Comparison of ENCODE assay signal across 13 cellular contexts in the genomic region with DNA sequence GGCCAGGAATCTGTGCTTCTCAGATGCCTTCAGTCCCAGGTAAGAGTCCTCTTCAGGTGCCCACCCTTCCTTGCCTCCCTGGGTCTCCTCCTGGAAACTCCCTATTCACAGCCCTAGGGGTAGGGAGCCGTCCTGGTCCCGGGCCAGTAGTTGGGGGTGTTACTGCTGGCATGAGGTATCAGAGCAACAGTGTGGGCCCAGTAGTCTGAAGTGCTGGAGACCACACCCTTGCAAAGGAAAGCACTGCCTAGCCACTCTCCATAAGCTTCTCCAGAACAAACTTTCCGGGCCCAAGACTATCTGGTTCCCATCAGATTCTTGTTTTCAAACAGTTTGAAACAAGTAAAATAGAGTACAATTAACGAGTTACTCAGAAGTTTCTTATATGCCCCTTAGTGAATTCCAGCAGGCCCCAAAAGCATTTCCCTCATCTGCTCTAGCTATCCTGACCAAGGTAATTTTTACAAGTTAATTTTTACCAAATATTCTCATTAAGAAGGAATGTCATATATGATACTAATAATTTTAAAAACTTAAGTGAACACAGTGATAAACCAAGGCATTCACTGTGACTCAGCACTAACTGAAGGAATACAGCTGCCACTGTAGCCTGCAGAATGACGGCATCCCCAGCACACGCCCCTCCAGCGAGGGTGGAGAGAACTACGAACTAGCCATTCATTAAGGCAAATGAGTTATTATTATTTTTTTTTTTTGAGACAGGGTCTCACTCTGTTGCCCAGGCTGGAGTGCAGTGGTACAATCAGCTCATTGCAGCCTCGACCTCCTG. TPM values are rescaled to one million over a fixed set of nuclear protein-coding genes. Genes with fewer than 3 reads are reported as not detected.
A peak's percentile ranks its signal among the peaks of the same experiment; 100 is the strongest.
DNase-seq lines count a peak whose midpoint lies in the region; ATAC-seq, FAIRE-seq and TF ChIP-seq lines count a peak whose summit lies in the region.
"Had no signal": no experiment of that assay in that cellular context is flagged by ENCODE, and none has a peak within 500 bp of the region (broad histone marks: within the 10 kb centered on the region; RNA-seq: fewer than 3 reads in every experiment).

No MANE protein-coding gene starts in this region.

- H3K27me3 ChIP-seq in PC-3 (ENCODE audit: low read length) (no peaks in the 10 kb centered on the region), esophagus muscularis mucosa (no peaks in the 10 kb centered on the region), lower lobe of right lung (ENCODE audit: low read depth) (no peaks in the 10 kb centered on the region)

- DNase-seq in A549 (ENCODE audit: low read depth in 1 of 2, low spot score in 1 of 2) (peak; percentile 37 to 58), PC-3 (no peak), esophagus muscularis mucosa (ENCODE audit: extremely low spot score) (no peak), lower lobe of right lung (no peak), DMS79 (lab: John Stamatoyannopoulos, UW) (no peak), occipital lobe (lab: John Stamatoyannopoulos, UW) (no peak), cerebellar cortex (ENCODE audit: low spot score) (no peak)
- DNase-seq: activated CD8-positive, alpha-beta memory T cell treated with anti-CD3 and anti-CD28 coated beads, Interleukin-2, amount 10 ng/mL, durations not matched to agents 7 days and 5 days; activated naive CD8-positive, alpha-beta T cell treated with anti-CD3 and anti-CD28 coated beads, Interleukin-2, amount 50 U/mL, for 24 hours; NCI-H2227 treated with DMSO at 0.1 percent for 48 hours had no signal

- POLR2A ChIA-PET in A549 (lab: Yijun Ruan, JAX): no interaction called here
- POLR2A ChIA-PET in PC-3 (lab: Charles Lee; ENCODE audit: unreplicated experiment): no interaction called here

- H3F3A ChIP-seq in PC-3 (ENCODE audit: low read length, unreplicated experiment): no peaks in the 10 kb centered on the region

- intact Hi-C loops in PC-3 (cut with micrococcal nuclease): no loop called here
- intact Hi-C loops in esophagus muscularis mucosa (cut with DNase I): no loop called here
- intact Hi-C loops in lower lobe of right lung (cut with DNase I): no loop called here

- H3K4me2 ChIP-seq in A549 (peak overlapping the region; percentile 52), PC-3 (ENCODE audit: low read length) (no peak overlapping the region)

- H3K9me3 ChIP-seq in A549 (no peaks in the 10 kb centered on the region), PC-3 (ENCODE audit: low read length) (no peaks in the 10 kb centered on the region), esophagus muscularis mucosa (no peaks in the 10 kb centered on the region), lower lobe of right lung (no peaks in the 10 kb centered on the region)

- H3K36me3 ChIP-seq in PC-3 (ENCODE audit: low read depth, low read length) (peaks cover 25% of the 10 kb centered on the region), esophagus muscularis mucosa (peaks cover 0 to 10% (median 3%) of the 10 kb centered on the region in 4 donors), lower lobe of right lung (peaks cover 8% of the 10 kb centered on the region)

- no peak for TF ChIP-seq EP300 in A549 (IDR thresholded peaks at IDR 0.05)
- TF ChIP-seq EP300 in esophagus muscularis mucosa (IDR thresholded peaks at IDR 0.05): no peak

- no peak for FAIRE-seq in A549 (lab: Jason Lieb, UNC)
- FAIRE-seq: G401.6 had no signal

- ATAC-seq in A549: peak; percentile 84; a peak in 5 of 6 replicates
- ATAC-seq in PC-3: no peak; the same call in 1 of the 2 replicates
- ATAC-seq in lower lobe of right lung: peak in 1 of 2 donors; percentile 55
- no peak for ATAC-seq in esophagus mucosa
- ATAC-seq: activated CD8-positive, alpha-beta memory T cell treated with anti-CD3 and anti-CD28 coated beads, Interleukin-2, amount 10 ng/mL, durations not matched to agents 7 days and 5 days; activated naive CD8-positive, alpha-beta T cell treated with anti-CD3 and anti-CD28 coated beads, Interleukin-2, amount 50 U/mL, for 24 hours had no signal

- H3K9ac ChIP-seq in PC-3 (ENCODE audit: low read length): no peak overlapping the region

- H4K20me1 ChIP-seq in PC-3 (ENCODE audit: low read length): no peaks in the 10 kb centered on the region

- TF ChIP-seq RAD21 in A549 (conservative IDR thresholded peaks at IDR 0.05 in 1 of 2, IDR thresholded peaks at IDR 0.05 in 1 of 2): no peak

- H3K4me3 ChIP-seq in A549 (no peak overlapping the region), PC-3 (ENCODE audit: low read length) (no peak overlapping the region), esophagus muscularis mucosa (no peak overlapping the region), lower lobe of right lung (no peak overlapping the region)

- BruUV-seq in PC-3 (replicated peaks; lab: Mats Ljungman, UMichigan): no TSS peak

- peak overlapping the region; percentile 83 to 89 for H3K27ac ChIP-seq in A549
- H3K27ac ChIP-seq in PC-3 (ENCODE audit: low read length): peak overlapping the region; percentile 37
- H3K27ac ChIP-seq in esophagus muscularis mucosa (replicated peaks in 1 of 4): peak overlapping the region; percentile 43 to 70 (median 56)
- peak overlapping the region; percentile 37 for H3K27ac ChIP-seq in lower lobe of right lung
- H3K27ac ChIP-seq: HL-60 had no signal

- no peak for TF ChIP-seq POLR2A in A549 (IDR thresholded peaks at IDR 0.05; ENCODE audit: low read length)
- TF ChIP-seq POLR2A in esophagus muscularis mucosa (IDR thresholded peaks at IDR 0.05; ENCODE audit: low read depth): no peak

- H3K9me2 ChIP-seq in PC-3 (replicated peaks; ENCODE audit: low read length): no peaks in the 10 kb centered on the region

- CTCF ChIA-PET in A549 (lab: Yijun Ruan, JAX) (interaction anchor here (0.6 to 3.2 kb wide), 7 partner anchors 8 to 1175 kb away, joined by 3 to 15 read pairs (median 4); no protein-coding TSS in a partner anchor), PC-3 (lab: Charles Lee) (no interaction called here)

- H3K79me2 ChIP-seq in PC-3 (ENCODE audit: low read length): peaks cover 8% of the 10 kb centered on the region; the same call in 1 of the 2 replicates

- no peak overlapping the region for H2AFZ ChIP-seq in PC-3 (ENCODE audit: low read length)

- TF ChIP-seq CTCF in A549 (IDR thresholded peaks at IDR 0.05) (no peak), PC-3 (conservative IDR thresholded peaks at IDR 0.05; ENCODE audit: low read depth, low read length) (no peak), esophagus muscularis mucosa (IDR thresholded peaks at IDR 0.05) (no peak), lower lobe of right lung (IDR thresholded peaks at IDR 0.05) (no peak)

- H3K4me1 ChIP-seq in A549 (peaks cover 15% of the 10 kb centered on the region), PC-3 (ENCODE audit: insufficient read depth, low read length) (no peaks in the 10 kb centered on the region), esophagus muscularis mucosa (peaks cover 0 to 18% (median 9%) of the 10 kb centered on the region in 4 donors), lower lobe of right lung (no peaks in the 10 kb centered on the region)

- 26% methylated on average over 9 of the region's 9 CpGs for WGBS in A549 (ENCODE audit: missing lambda C conversion rate)
- WGBS in esophagus muscularis mucosa: 60% methylated on average over 9 of the region's 9 CpGs

TF ChIP-seq in A549, 52 proteins besides CTCF, POLR2A, EP300 and RAD21:
- TF ChIP-seq MAFK (IDR thresholded peaks at IDR 0.05; ENCODE audit: partially characterized antibody) (peak; percentile 95), HOXB13 (CRISPR knock-in tag; IDR thresholded peaks at IDR 0.05; ENCODE audit: low read depth) (peak; percentile 45; the same call in 1 of the 2 replicates), FOSL2 (IDR thresholded peaks at IDR 0.05) (no peak), FOSL2 (CRISPR knock-in tag; IDR thresholded peaks at IDR 0.05) (peak; percentile 13; the same call in 1 of the 2 replicates), CEBPB (IDR thresholded peaks at IDR 0.05) (no peak), RARB (CRISPR knock-in tag; IDR thresholded peaks at IDR 0.05) (peak; percentile 54; the same call in 1 of the 2 replicates), NFE2L2 (conservative IDR thresholded peaks at IDR 0.05; ENCODE audit: low read length) (peak; percentile 93), SREBF2 (IDR thresholded peaks at IDR 0.05) (no peak)

RNA-seq across cellular contexts. Expression of a gene that starts 49.4 kb away (rescaled TPM):
- polyA plus RNA-seq in A549 (2011; rRNA removed) (10.4 and 12.6 TPM in 2 replicates), A549 (2017; fragmentation: RNase III; extraction: RNeasy Plus Mini Kit Qiagen cat#74134 plus additional on column Dnase treatment) (18.5 to 25.1 TPM (median 19.3 TPM) in 3 replicates)
- 21.3 and 23.1 TPM in 2 replicates for polyA plus RNA-seq in A549 (2012; cell fraction: cytosol; rRNA removed)
- 93.2 and 98.3 TPM in 2 replicates for polyA plus RNA-seq in A549 (2012; cell fraction: nucleus; rRNA removed)
- polyA minus RNA-seq in A549 (2011; rRNA and poly(A)+ RNA removed): 8.8 and 11.1 TPM in 2 replicates
- total RNA-seq in PC-3 (2014; rRNA removed) (106 and 108 TPM in 2 replicates), esophagus muscularis mucosa (10 to 100 TPM in 3 of 4 donors, 1 to 10 TPM in 1; 9.6 to 18.3 (median 10.7) TPM), lower lobe of right lung (15.8 TPM), occipital lobe (28.1 TPM), esophagus mucosa (3.5 TPM)

Comparison
In these comparisons a context has a peak if more than half of its experiments do, and no peak if none do; other contexts are left out.
1. ATAC-seq: peak in A549 (2 of 2); none in PC-3 (single experiment) and esophagus mucosa (single experiment).
2. DNase-seq: peak in A549 (2 of 2); none in PC-3 (single experiment), esophagus muscularis mucosa (single experiment), lower lobe of right lung (single experiment), DMS79 (single experiment), occipital lobe (single experiment) and cerebellar cortex (single experiment).
3. Peak in every context shown above with its lines, with median percentiles within 50 percentile points of each other: H3K27ac ChIP-seq.